Comparison of ENCODE assay signal across 8 cellular contexts in genomic region chr20:34268851-34269668, GRCh38. TPM values are rescaled to one million over a fixed set of nuclear protein-coding genes. Genes with fewer than 3 reads are reported as not detected.
A peak's percentile ranks its signal among the peaks of the same experiment; 100 is the strongest.
DNase-seq lines count a peak whose midpoint lies in the region; ATAC-seq, FAIRE-seq and TF ChIP-seq lines count a peak whose summit lies in the region.

No MANE protein-coding gene starts in this region.

- no peaks in the 10 kb centered on the region for H3K9me3 ChIP-seq in NT2/D1 (ENCODE audit: insufficient read depth, low read length)

- H3K9ac ChIP-seq in NT2/D1 (ENCODE audit: insufficient read length, low read depth), result peak overlapping the region; percentile 72

- DNase-seq in NT2/D1 (ENCODE audit: low read depth, low spot score), result no peak
- no peak for DNase-seq in bronchial epithelial cell (ENCODE audit: low read depth)
- DNase-seq in left colon, result peak; percentile 37 to 61
- DNase-seq in stimulated activated effector memory CD8-positive, alpha-beta T cell treated with anti-CD3 and anti-CD28 coated beads, Interleukin-12 subunit alpha, Interleukin-12 subunit beta, amount 100 ng/mL, for 72 hours (ENCODE audit: low spot score in 2 of 2), result no peak
- no peak for DNase-seq in DMS 273 (lab: John Stamatoyannopoulos, UW; ENCODE audit: unreplicated experiment)
- no peak for DNase-seq in superior temporal gyrus (ENCODE audit: extremely low spot score)
- DNase-seq in DMS79 treated with DMSO at 0.1 percent for 48 hours (lab: John Stamatoyannopoulos, UW), result no peak

- H3K4me3 Mint-ChIP-seq in stimulated activated effector memory CD8-positive, alpha-beta T cell treated with anti-CD3 and anti-CD28 coated beads, Interleukin-12 subunit alpha, Interleukin-12 subunit beta, amount 100 ng/mL, for 72 hours, result peak overlapping the region; percentile 35

- intact Hi-C loops in left colon (cut with DNase I, micrococcal nuclease), result no loop called here

- H3K4me1 ChIP-seq in NT2/D1 (ENCODE audit: insufficient read depth, insufficient read length), result no peaks in the 10 kb centered on the region

- H3K36me3 ChIP-seq in NT2/D1 (ENCODE audit: insufficient read depth, insufficient read length, low read length) (peaks cover 2% of the 10 kb centered on the region), bronchial epithelial cell (ENCODE audit: control insufficient read depth, insufficient read depth, low read length) (peaks cover under 1% of the 10 kb centered on the region)

- peak overlapping the region; percentile 40 for H3K4me3 ChIP-seq in NT2/D1 (ENCODE audit: insufficient read length, low read depth)
- H3K4me3 ChIP-seq in bronchial epithelial cell (ENCODE audit: low read depth, low read length), result peak overlapping the region; percentile 28

- H3K27me3 ChIP-seq in NT2/D1 (ENCODE audit: insufficient read depth, insufficient read length) (no peaks in the 10 kb centered on the region), bronchial epithelial cell (ENCODE audit: control insufficient read depth, insufficient read depth, low read length) (no peaks in the 10 kb centered on the region)

- no peaks in the 10 kb centered on the region for H3K9me3 Mint-ChIP-seq in stimulated activated effector memory CD8-positive, alpha-beta T cell treated with anti-CD3 and anti-CD28 coated beads, Interleukin-12 subunit alpha, Interleukin-12 subunit beta, amount 100 ng/mL, for 72 hours

- FAIRE-seq in bronchial epithelial cell (lab: Jason Lieb, UNC), result no peak

- ATAC-seq in left colon (peak; percentile 84), GM21737 (IDR thresholded peaks at IDR 0.05; ENCODE audit: unreplicated experiment) (no peak)
- peak; percentile 35 for ATAC-seq in stimulated activated effector memory CD8-positive, alpha-beta T cell treated with anti-CD3 and anti-CD28 coated beads, Interleukin-12 subunit alpha, Interleukin-12 subunit beta, amount 100 ng/mL, for 72 hours

- no peaks in the 10 kb centered on the region for H3K4me1 Mint-ChIP-seq in stimulated activated effector memory CD8-positive, alpha-beta T cell treated with anti-CD3 and anti-CD28 coated beads, Interleukin-12 subunit alpha, Interleukin-12 subunit beta, amount 100 ng/mL, for 72 hours

- TF ChIP-seq CTCF in bronchial epithelial cell (IDR thresholded peaks at IDR 0.05; ENCODE audit: insufficient read depth, low read length, severe bottlenecking), result no peak

- no peak overlapping the region for H3K27ac Mint-ChIP-seq in stimulated activated effector memory CD8-positive, alpha-beta T cell treated with anti-CD3 and anti-CD28 coated beads, Interleukin-12 subunit alpha, Interleukin-12 subunit beta, amount 100 ng/mL, for 72 hours

- H3K36me3 Mint-ChIP-seq in stimulated activated effector memory CD8-positive, alpha-beta T cell treated with anti-CD3 and anti-CD28 coated beads, Interleukin-12 subunit alpha, Interleukin-12 subunit beta, amount 100 ng/mL, for 72 hours, result no peaks in the 10 kb centered on the region

RNA-seq across cellular contexts. Expression of gene ASIP, which starts 27.8 kb away (rescaled TPM):
- total RNA-seq in bronchial epithelial cell (not detected in 2 replicates), left colon (not detected)

RNA-seq across cellular contexts. Expression of gene AHCY, which starts 34.1 kb away (rescaled TPM):
- total RNA-seq in bronchial epithelial cell (207 and 278 TPM in 2 replicates), left colon (10 to 100 TPM; 72.9 to 73.9 TPM)

Comparison
In these comparisons a context has a peak if more than half of its experiments do, and no peak if none do; other contexts are left out.
1. DNase-seq: peak in left colon (2 of 2); none in NT2/D1 (single experiment), bronchial epithelial cell (single experiment), stimulated activated effector memory CD8-positive, alpha-beta T cell treated with anti-CD3 and anti-CD28 coated beads, Interleukin-12 subunit alpha, Interleukin-12 subunit beta, amount 100 ng/mL, for 72 hours (0 of 2), DMS 273 (single experiment), superior temporal gyrus (single experiment) and DMS79 treated with DMSO at 0.1 percent for 48 hours (single experiment).